ENCODE assay signal across 1 cellular context in the genomic region with DNA sequence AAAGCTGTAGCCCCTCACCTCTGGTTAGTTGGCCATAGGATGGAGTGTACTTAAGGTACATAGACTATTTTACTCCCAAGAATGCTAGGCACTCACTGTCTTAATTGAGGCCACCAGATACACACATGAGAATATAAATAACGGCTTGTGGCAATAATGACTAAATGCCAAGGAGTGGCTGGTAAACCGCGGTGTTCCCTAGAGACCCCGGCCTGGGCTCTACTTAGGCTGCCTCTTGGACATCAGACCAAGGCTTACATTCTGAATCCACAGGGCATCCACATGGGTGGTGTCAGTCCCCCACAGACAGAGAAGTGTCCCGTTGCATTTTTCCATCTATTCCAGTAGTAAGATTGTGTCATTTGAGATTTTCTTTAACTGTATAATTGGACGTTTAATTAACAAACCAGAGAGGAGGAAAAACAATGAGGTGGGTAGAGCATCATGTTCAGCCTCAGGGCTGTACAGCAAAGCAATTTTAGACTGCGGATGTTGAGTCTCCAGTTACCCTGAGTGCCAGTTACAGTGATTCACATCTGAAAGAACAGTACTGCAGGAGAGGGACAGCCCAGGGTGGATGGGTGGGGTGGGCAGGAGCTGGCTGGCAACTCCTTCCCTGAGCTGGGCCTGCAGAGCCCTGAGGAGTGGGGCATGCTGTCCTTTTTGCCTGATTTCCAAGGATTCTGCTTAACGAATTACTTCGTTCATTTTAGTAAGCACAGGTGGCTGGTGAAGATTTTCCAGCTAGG.
TF ChIP-seq lines count a peak whose summit lies in the region.

No MANE protein-coding gene starts in this region.

TF ChIP-seq in IMR-90, 13 proteins besides CTCF, POLR2A, EP300 and RAD21 (continued from another document):
- TF ChIP-seq, protein P1, sequence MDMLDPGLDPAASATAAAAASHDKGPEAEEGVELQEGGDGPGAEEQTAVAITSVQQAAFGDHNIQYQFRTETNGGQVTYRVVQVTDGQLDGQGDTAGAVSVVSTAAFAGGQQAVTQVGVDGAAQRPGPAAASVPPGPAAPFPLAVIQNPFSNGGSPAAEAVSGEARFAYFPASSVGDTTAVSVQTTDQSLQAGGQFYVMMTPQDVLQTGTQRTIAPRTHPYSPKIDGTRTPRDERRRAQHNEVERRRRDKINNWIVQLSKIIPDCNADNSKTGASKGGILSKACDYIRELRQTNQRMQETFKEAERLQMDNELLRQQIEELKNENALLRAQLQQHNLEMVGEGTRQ (IDR thresholded peaks at IDR 0.05; ENCODE audit: low read depth, low read length): no peak
- TF ChIP-seq RFX5 (IDR thresholded peaks at IDR 0.05; ENCODE audit: low read depth, low read length) (no peak), SMC3 (IDR thresholded peaks at IDR 0.05; ENCODE audit: low read depth, low read length) (no peak), MXI1 (IDR thresholded peaks at IDR 0.05; ENCODE audit: borderline replicate concordance, low read depth, low read length) (no peak), MAFK (IDR thresholded peaks at IDR 0.05; ENCODE audit: low read depth, low read length) (no peak), RCOR1 (IDR thresholded peaks at IDR 0.05; ENCODE audit: insufficient replicate concordance, low read length) (no peak), NFE2L2 (IDR thresholded peaks at IDR 0.05; ENCODE audit: low read depth, low read length) (no peak), BHLHE40 (IDR thresholded peaks at IDR 0.05; ENCODE audit: low read depth, low read length) (no peak), CEBPB (IDR thresholded peaks at IDR 0.05; ENCODE audit: low read depth, low read length) (no peak)
- TF ChIP-seq, protein P2, sequence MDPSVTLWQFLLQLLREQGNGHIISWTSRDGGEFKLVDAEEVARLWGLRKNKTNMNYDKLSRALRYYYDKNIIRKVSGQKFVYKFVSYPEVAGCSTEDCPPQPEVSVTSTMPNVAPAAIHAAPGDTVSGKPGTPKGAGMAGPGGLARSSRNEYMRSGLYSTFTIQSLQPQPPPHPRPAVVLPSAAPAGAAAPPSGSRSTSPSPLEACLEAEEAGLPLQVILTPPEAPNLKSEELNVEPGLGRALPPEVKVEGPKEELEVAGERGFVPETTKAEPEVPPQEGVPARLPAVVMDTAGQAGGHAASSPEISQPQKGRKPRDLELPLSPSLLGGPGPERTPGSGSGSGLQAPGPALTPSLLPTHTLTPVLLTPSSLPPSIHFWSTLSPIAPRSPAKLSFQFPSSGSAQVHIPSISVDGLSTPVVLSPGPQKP (IDR thresholded peaks at IDR 0.05; ENCODE audit: borderline replicate concordance, low read depth, low read length): no peak
